In the genomic region with DNA sequence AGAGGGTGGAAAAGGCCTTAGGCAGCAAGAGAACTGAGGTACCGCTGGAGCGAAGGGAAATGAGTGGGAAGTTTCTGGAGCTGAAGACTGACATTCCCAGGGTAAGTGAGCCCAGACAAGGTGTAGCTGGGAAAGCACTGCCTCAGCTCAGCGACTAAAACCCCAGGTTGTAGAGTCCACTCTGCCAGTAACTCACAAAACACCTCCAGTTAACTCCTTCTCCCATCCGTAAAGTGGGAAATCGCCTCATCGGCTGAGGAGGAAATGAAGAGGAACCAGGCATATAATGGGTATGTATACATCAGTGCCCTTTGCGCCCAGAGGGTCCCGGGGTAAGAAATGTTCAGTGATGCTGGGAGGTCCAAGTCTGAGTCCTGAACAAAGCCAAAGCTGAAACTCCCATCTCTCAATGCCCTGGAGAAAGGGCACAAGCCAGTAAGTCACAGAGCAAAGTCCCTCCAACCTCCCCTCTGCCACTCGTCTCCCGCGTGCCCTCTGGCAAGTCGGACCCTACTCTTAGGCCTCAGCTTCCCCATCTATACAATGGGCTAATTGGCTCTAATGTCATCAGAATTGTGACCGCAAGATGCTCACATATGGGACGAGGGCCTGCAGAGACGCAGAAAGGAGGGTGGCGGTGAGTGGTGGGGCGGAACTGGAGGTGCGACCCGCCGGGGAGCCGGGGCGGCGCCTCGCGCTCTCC, we compare ENCODE assay signal across 9 cellular contexts. TPM values are rescaled to one million over a fixed set of nuclear protein-coding genes. Genes with fewer than 3 reads are reported as not detected.
A peak's percentile ranks its signal among the peaks of the same experiment; 100 is the strongest.
DNase-seq lines count a peak whose midpoint lies in the region; ATAC-seq and TF ChIP-seq lines count a peak whose summit lies in the region.
"Had no signal": no experiment of that assay in that cellular context is flagged by ENCODE, and none has a peak within 500 bp of the region (broad histone marks: within the 10 kb centered on the region; RNA-seq: fewer than 3 reads in every experiment).

No MANE protein-coding gene starts in this region.

- peak overlapping the region; percentile 89 for H3K27ac Mint-ChIP-seq in CD8-positive, alpha-beta T cell

- no peak for DNase-seq in CD8-positive, alpha-beta T cell
- no peak for DNase-seq in body of pancreas
- DNase-seq in lung (ENCODE audit: low spot score) = no peak
- no peak for DNase-seq in stimulated activated CD4-positive, alpha-beta T cell treated with anti-CD3 and anti-CD28 coated beads, Interleukin-4, amount 100 ng/mL, for 24 hours

- H3K27me3 ChIP-seq in CD8-positive, alpha-beta T cell (ENCODE audit: insufficient read depth, low read length) = no peaks in the 10 kb centered on the region
- H3K27me3 ChIP-seq in HUES64 (ENCODE audit: insufficient read depth, low read length) = no peaks in the 10 kb centered on the region
- H3K27me3 ChIP-seq in body of pancreas = no peaks in the 10 kb centered on the region
- no peaks in the 10 kb centered on the region for H3K27me3 ChIP-seq in lung (ENCODE audit: control insufficient read depth, insufficient read depth)

- TF ChIP-seq POLR2A in body of pancreas (IDR thresholded peaks at IDR 0.05) = peak in 2 of 3 donors; percentile 67 to 69

- no peaks in the 10 kb centered on the region for H3K36me3 ChIP-seq in CD8-positive, alpha-beta T cell (ENCODE audit: insufficient read depth, low read length)
- H3K36me3 ChIP-seq in HUES64 (ENCODE audit: insufficient read depth, low read length) (peaks cover 4% of the 10 kb centered on the region; the same call in 1 of the 2 replicates), body of pancreas (replicated peaks in 1 of 2; ENCODE audit: insufficient read depth in 1 of 2, low read depth in 2 of 2) (no peaks in the 10 kb centered on the region), lung (ENCODE audit: control insufficient read depth in 2 of 2, insufficient read depth in 2 of 2, low read length in 2 of 2) (no peaks in the 10 kb centered on the region), urinary bladder (ENCODE audit: insufficient read depth) (no peaks in the 10 kb centered on the region)

- peak overlapping the region; percentile 93 for H3K9ac ChIP-seq in HUES64 (ENCODE audit: low read depth, low read length)

- peaks cover 10% of the 10 kb centered on the region for H3K36me3 Mint-ChIP-seq in CD8-positive, alpha-beta T cell

- WGBS in HUES64 = 32% methylated on average over 16 of the region's 25 CpGs
- 5 to 11% methylated on average over 16 to 23 of the region's 25 CpGs for WGBS in body of pancreas, 2 donors
- WGBS in lung, 2 donors = 14 to 16% methylated on average over 25 of the region's 25 CpGs
- WGBS in urinary bladder = 15% methylated on average over 25 of the region's 25 CpGs

- intact Hi-C loops in CD8-positive, alpha-beta T cell (cut with DNase I, micrococcal nuclease) = loop anchor here (1.0 to 5.0 kb wide), 11 partner anchors 18 to 318 kb away; partner anchors contain the start of genes CCDC86 (in 2 of the 2), PRPF19 (in 2 of the 2), CPSF7 (in 1 of the 2) and CYB561A3 (in 1 of the 2)
- intact Hi-C loops in body of pancreas (cut with DNase I) = no loop called here

- H3K27ac ChIP-seq in CD8-positive, alpha-beta T cell (ENCODE audit: low read depth, low read length) = peak overlapping the region; percentile 58
- H3K27ac ChIP-seq in HUES64 (ENCODE audit: low read depth, low read length) = peak overlapping the region; percentile 54; the same call in 1 of the 2 replicates
- peak overlapping the region; percentile 89 to 98 (median 94) for H3K27ac ChIP-seq in body of pancreas
- H3K27ac ChIP-seq in lung (ENCODE audit: low read depth in 1 of 2, low read length in 1 of 2) = peak overlapping the region; percentile 94 to 99
- H3K27ac ChIP-seq in urinary bladder (ENCODE audit: low read depth) = peak overlapping the region; percentile 98

- POLR2A ChIA-PET in CD8-positive, alpha-beta T cell (lab: Charles Lee) = interaction anchor here (1.0 to 2.0 kb wide), 4 partner anchors 8 to 118 kb away, joined by 3 to 6 read pairs (median 5); no protein-coding TSS in a partner anchor

- ATAC-seq in CD8-positive, alpha-beta T cell = no peak
- ATAC-seq in body of pancreas = no peak
- ATAC-seq in lung (ENCODE audit: insufficient read depth, low FRiP score) = no peak
- ATAC-seq in HG03045 (IDR thresholded peaks at IDR 0.05; ENCODE audit: unreplicated experiment) = no peak
- ATAC-seq in HG03095 (IDR thresholded peaks at IDR 0.05; ENCODE audit: unreplicated experiment) = no peak

- CTCF ChIA-PET in CD8-positive, alpha-beta T cell (lab: Charles Lee) = interaction anchor here (0.7 to 1.4 kb wide), 7 partner anchors 10 to 245 kb away, joined by 3 to 4 read pairs (median 3); no protein-coding TSS in a partner anchor

- peaks cover 4% of the 10 kb centered on the region for H3K9me3 Mint-ChIP-seq in CD8-positive, alpha-beta T cell

- H3K4me3 Mint-ChIP-seq in CD8-positive, alpha-beta T cell = peak overlapping the region; percentile 78

- H3K4me3 ChIP-seq in CD8-positive, alpha-beta T cell (ENCODE audit: low read depth, low read length) = peak overlapping the region; percentile 63
- H3K4me3 ChIP-seq in HUES64 (ENCODE audit: low read length) = peak overlapping the region; percentile 85
- H3K4me3 ChIP-seq in body of pancreas = peak overlapping the region; percentile 49 to 77
- H3K4me3 ChIP-seq in lung = peak overlapping the region; percentile 78
- peak overlapping the region; percentile 91 for H3K4me3 ChIP-seq in urinary bladder (ENCODE audit: low read depth, low read length)

- H3K27me3 Mint-ChIP-seq in CD8-positive, alpha-beta T cell (ENCODE audit: low read depth) = peaks cover 2% of the 10 kb centered on the region

- no peak for TF ChIP-seq CTCF in CD8-positive, alpha-beta T cell (IDR thresholded peaks at IDR 0.05)
- TF ChIP-seq CTCF in body of pancreas (IDR thresholded peaks at IDR 0.05) = no peak
- TF ChIP-seq CTCF in lung (IDR thresholded peaks at IDR 0.05; ENCODE audit: control extremely low read depth, extremely low read depth) = no peak

- H3K4me1 ChIP-seq in CD8-positive, alpha-beta T cell (ENCODE audit: insufficient read depth, low read length) = peaks cover 16% of the 10 kb centered on the region
- H3K4me1 ChIP-seq in HUES64 (ENCODE audit: insufficient read depth, low read length) (peaks cover 23% of the 10 kb centered on the region), body of pancreas (peaks cover 52% of the 10 kb centered on the region), lung (ENCODE audit: control insufficient read depth in 2 of 2, insufficient read depth in 2 of 2, low read length in 2 of 2) (peaks cover 3 to 4% of the 10 kb centered on the region in 2 donors), urinary bladder (ENCODE audit: insufficient read depth) (no peaks in the 10 kb centered on the region)

- H3K9me3 ChIP-seq in CD8-positive, alpha-beta T cell (ENCODE audit: low read length) = no peaks in the 10 kb centered on the region
- H3K9me3 ChIP-seq in HUES64 (ENCODE audit: insufficient read depth, low read depth, low read length) = no peaks in the 10 kb centered on the region
- H3K9me3 ChIP-seq in body of pancreas = no peaks in the 10 kb centered on the region
- H3K9me3 ChIP-seq in lung (ENCODE audit: control insufficient read depth in 2 of 2, insufficient read depth in 1 of 2, low read length in 1 of 2) = no peaks in the 10 kb centered on the region

- H3K4me1 Mint-ChIP-seq in CD8-positive, alpha-beta T cell (ENCODE audit: low read depth) = peaks cover 53% of the 10 kb centered on the region

RNA-seq across cellular contexts. Expression of gene VPS37C, which starts 0.6 kb away (rescaled TPM):
- total RNA-seq in CD8-positive, alpha-beta T cell = 1 to 10 TPM; 2.1 to 2.2 TPM
- 14.4 TPM for polyA plus RNA-seq in HUES64 (2013, experiment 1 of 2)
- 17.2 TPM for polyA plus RNA-seq in HUES64 (2013, experiment 2 of 2)
- 10 to 100 TPM; 13.2 to 21.1 TPM for total RNA-seq in body of pancreas
- 10 to 100 TPM; 14.8 to 35.8 TPM for total RNA-seq in lung
- polyA plus RNA-seq in lung = 10 to 100 TPM; 20.7 to 23.9 TPM
- 8.6 TPM for total RNA-seq in urinary bladder
- polyA plus RNA-seq in urinary bladder = 23.5 TPM

RNA-seq across cellular contexts. Expression of gene PGA3, which starts 42.7 kb away (rescaled TPM):
- total RNA-seq in CD8-positive, alpha-beta T cell = not detected
- not detected for polyA plus RNA-seq in HUES64 (2013, experiment 1 of 2)
- polyA plus RNA-seq in HUES64 (2013, experiment 2 of 2) = 0.44 TPM
- total RNA-seq in body of pancreas = 10 to 100 TPM in 1 of 2 donors, not detected in 1; 26.4 TPM
- total RNA-seq in lung = not detected
- under 1 TPM; 0.20 to 0.50 TPM for polyA plus RNA-seq in lung
- total RNA-seq in urinary bladder = 1.3 TPM
- polyA plus RNA-seq in urinary bladder = 0.60 TPM
- total RNA-seq: T-helper 2 cell treated with Interferon-gamma antibody and Interleukin-4, amounts not matched to agents 100 ng/mL and 5 ng/mL, for 36 hours had no signal

RNA-seq across cellular contexts. Expression of gene CD5, which starts 58.3 kb away (rescaled TPM):
- total RNA-seq in CD8-positive, alpha-beta T cell = 100 to 1,000 TPM; 318 to 324 TPM
- not detected for polyA plus RNA-seq in HUES64 (2013, experiment 1 of 2)
- not detected for polyA plus RNA-seq in HUES64 (2013, experiment 2 of 2)
- total RNA-seq in body of pancreas (under 1 TPM; 0.33 to 0.52 TPM), lung (1 to 10 TPM in 1 of 2 donors, under 1 TPM in 1; 0.98 to 1.3 TPM), urinary bladder (not detected)
- polyA plus RNA-seq in lung (1 to 10 TPM in 1 of 2 donors, under 1 TPM in 1; 0.45 to 1.3 TPM), urinary bladder (0.62 TPM)

Comparison
In these comparisons a context has a peak if more than half of its experiments do, and no peak if none do; other contexts are left out.
1. RNA of gene CD5, which starts 58.3 kb away (total RNA-seq): 318 to 324 TPM in CD8-positive, alpha-beta T cell; 0.98 to 1.3 TPM in lung, 0.33 to 0.52 TPM in body of pancreas and not detected in urinary bladder (single experiment); every median in the first group is over 100 times any median in the second.
2. Peak in every context shown above with its lines, with median percentiles within 50 percentile points of each other: H3K27ac ChIP-seq and H3K4me3 ChIP-seq.